1 cellular context compared by ENCODE assay signal in genomic region chr11:3105791-3106735, GRCh38.
TF ChIP-seq lines count a peak whose summit lies in the region.

No MANE protein-coding gene starts in this region.

TF ChIP-seq in WTC11, 78 proteins besides CTCF, POLR2A, EP300 and RAD21 (continued from another document):
- no peak for TF ChIP-seq MAX (CRISPR knock-in tag; IDR thresholded peaks at IDR 0.05)
- TF ChIP-seq PRDM15 (CRISPR knock-in tag; IDR thresholded peaks at IDR 0.05): no peak
- no peak for TF ChIP-seq ZNF396 (CRISPR knock-in tag; IDR thresholded peaks at IDR 0.05; ENCODE audit: borderline replicate concordance)
- no peak for TF ChIP-seq EMX1 (CRISPR knock-in tag; IDR thresholded peaks at IDR 0.05)
- no peak for TF ChIP-seq NFATC4 (CRISPR knock-in tag; IDR thresholded peaks at IDR 0.05)
- no peak for TF ChIP-seq SMAD4 (CRISPR knock-in tag; IDR thresholded peaks at IDR 0.05)
- TF ChIP-seq GRHL2 (CRISPR knock-in tag; IDR thresholded peaks at IDR 0.05; ENCODE audit: insufficient replicate concordance, severe bottlenecking): no peak
- no peak for TF ChIP-seq ESRRA (CRISPR knock-in tag; IDR thresholded peaks at IDR 0.05; ENCODE audit: borderline replicate concordance)
